In genomic region chr1:39488801-39489566, GRCh38 we compare ENCODE assay signal across 14 cellular contexts. TPM values are rescaled to one million over a fixed set of nuclear protein-coding genes. Genes with fewer than 3 reads are reported as not detected.
DNase-seq lines count a peak whose midpoint lies in the region; TF ChIP-seq lines count a peak whose summit lies in the region.
"Had no signal": no experiment of that assay in that cellular context is flagged by ENCODE, and none has a peak within 500 bp of the region (broad histone marks: within the 10 kb centered on the region; RNA-seq: fewer than 3 reads in every experiment).

No MANE protein-coding gene starts in this region.

- no peaks in the 10 kb centered on the region; the same call in 1 of the 2 replicates for H3K27me3 ChIP-seq in GM23248 (replicated peaks; ENCODE audit: insufficient read depth)

- no peak overlapping the region for H3K27ac ChIP-seq in GM23248
- H3K27ac ChIP-seq: BLaER1 had no signal

- no peaks in the 10 kb centered on the region for H3K9me3 ChIP-seq in GM23248 (ENCODE audit: low read depth)
- H3K9me3 ChIP-seq: BLaER1 had no signal

- H3K4me1 Mint-ChIP-seq in glutamatergic neuron (ENCODE audit: low read depth, unreplicated experiment), result peaks cover 16% of the 10 kb centered on the region

- no peaks in the 10 kb centered on the region for H3K79me2 ChIP-seq in GM23248 (ENCODE audit: insufficient read depth)

- no peaks in the 10 kb centered on the region for H3K9me2 ChIP-seq in GM23248 (ENCODE audit: insufficient read depth)

- no peaks in the 10 kb centered on the region for H3K36me3 Mint-ChIP-seq in glutamatergic neuron (ENCODE audit: unreplicated experiment)

- H3K27ac Mint-ChIP-seq in glutamatergic neuron (ENCODE audit: unreplicated experiment), result peak overlapping the region; percentile 87
- H3K27ac Mint-ChIP-seq: activated naive CD4-positive, alpha-beta T cell treated with anti-CD3 and anti-CD28 coated beads, Interleukin-2, amount 10 ng/mL, durations not matched to agents 7 days and 5 days had no signal

- H3K27me3 Mint-ChIP-seq in glutamatergic neuron (ENCODE audit: unreplicated experiment), result peaks cover 22% of the 10 kb centered on the region

- in situ Hi-C loops in GM23248 (cut with MboI), result no loop called here

- H4K20me1 ChIP-seq in GM23248 (ENCODE audit: insufficient read depth), result no peaks in the 10 kb centered on the region

- H2AFZ ChIP-seq in GM23248, result no peak overlapping the region

- no peaks in the 10 kb centered on the region for H3K4me1 ChIP-seq in GM23248 (ENCODE audit: insufficient read depth)

- peaks cover 55% of the 10 kb centered on the region for H3F3A ChIP-seq in GM23248 (ENCODE audit: insufficient read depth)

- WGBS in GM23248 (ENCODE audit: low coverage in 1 of 2, low lambda C conversion rate in 2 of 2, missing lambda C conversion rate in 2 of 2), 2 experiments, result 37 to 44% methylated on average over 7 of the region's 7 CpGs

- H3K4me3 ChIP-seq in GM23248, result no peak overlapping the region
- H3K4me3 ChIP-seq: BLaER1 had no signal

- H3K4me2 ChIP-seq in GM23248 (ENCODE audit: unreplicated experiment), result no peak overlapping the region
- H3K4me2 ChIP-seq: BLaER1 had no signal

- TF ChIP-seq CTCF in glutamatergic neuron (IDR thresholded peaks at IDR 0.05; ENCODE audit: partially characterized antibody, unreplicated experiment), result no peak

- DNase-seq in NCI-H2107 treated with DMSO at 0.1 percent for 48 hours (lab: John Stamatoyannopoulos, UW; ENCODE audit: unreplicated experiment) (peak; percentile 95), NCI-H2107 (lab: John Stamatoyannopoulos, UW) (no peak), GM23248 (peak; percentile 23), OCI-M1 (lab: John Stamatoyannopoulos, UW) (peak; percentile 74), glutamatergic neuron (peak; percentile 63), occipital lobe (lab: John Stamatoyannopoulos, UW) (no peak), inferior parietal cortex (ENCODE audit: extremely low spot score) (no peak), COR-L47 (lab: John Stamatoyannopoulos, UW) (no peak)
- DNase-seq: 8988T; activated naive CD4-positive, alpha-beta T cell treated with anti-CD3 and anti-CD28 coated beads, Interleukin-2, amount 10 ng/mL, durations not matched to agents 7 days and 5 days; foreskin melanocyte; left colon; MM.1S had no signal

- H3K4me3 Mint-ChIP-seq in glutamatergic neuron (ENCODE audit: unreplicated experiment), result peak overlapping the region; percentile 35
- H3K4me3 Mint-ChIP-seq: activated naive CD4-positive, alpha-beta T cell treated with anti-CD3 and anti-CD28 coated beads, Interleukin-2, amount 10 ng/mL, durations not matched to agents 7 days and 5 days had no signal

- H3K9ac ChIP-seq in GM23248, result no peak overlapping the region
- H3K9ac ChIP-seq: BLaER1 had no signal

- peaks cover 38% of the 10 kb centered on the region for H3K36me3 ChIP-seq in GM23248 (ENCODE audit: low read depth)

- H3K9me3 Mint-ChIP-seq in glutamatergic neuron (ENCODE audit: unreplicated experiment), result peaks cover 4% of the 10 kb centered on the region
- H3K9me3 Mint-ChIP-seq: activated naive CD4-positive, alpha-beta T cell treated with anti-CD3 and anti-CD28 coated beads, Interleukin-2, amount 10 ng/mL, durations not matched to agents 7 days and 5 days had no signal

RNA-seq across cellular contexts. Expression of gene BMP8A, which starts 2.5 kb away (rescaled TPM):
- total RNA-seq in GM23248 (2014; rRNA removed; shearing (Covaris generic)), result not detected in 2 replicates
- not detected in 2 replicates for polyA plus RNA-seq in GM23248 (2016; fragmentation: Nextera tagmentation; extraction: Ambion mirVana)
- 0.37 TPM for total RNA-seq in glutamatergic neuron (ENCODE audit: unreplicated experiment)
- total RNA-seq in occipital lobe, result 0.16 TPM

Comparison
In these comparisons a context has a peak if more than half of its experiments do, and no peak if none do; other contexts are left out.
1. DNase-seq: peak in NCI-H2107 treated with DMSO at 0.1 percent for 48 hours (single experiment), GM23248 (single experiment), OCI-M1 (single experiment) and glutamatergic neuron (single experiment); none in NCI-H2107 (single experiment), occipital lobe (single experiment), inferior parietal cortex (single experiment) and COR-L47 (single experiment).